In genomic region chr16:12201863-12202262, GRCh38 we compare ENCODE assay signal across 29 cellular contexts.
"Had no signal": no experiment of that assay in that cellular context is flagged by ENCODE, and none has a peak within 500 bp of the region (broad histone marks: within the 10 kb centered on the region; RNA-seq: fewer than 3 reads in every experiment).

No MANE protein-coding gene starts in this region.

- H3K27ac ChIP-seq: body of pancreas, esophagus muscularis mucosa, foreskin keratinocyte, gastrocnemius medialis, heart left ventricle had no signal

- H3K9me3 ChIP-seq: body of pancreas, esophagus muscularis mucosa, gastrocnemius medialis, heart left ventricle had no signal

- H3K4me3 ChIP-seq: body of pancreas, esophagus muscularis mucosa, gastrocnemius medialis, heart left ventricle had no signal

- H3K4me1 ChIP-seq: body of pancreas, esophagus muscularis mucosa, foreskin keratinocyte, gastrocnemius medialis, heart left ventricle had no signal

- DNase-seq: activated CD4-positive, alpha-beta T cell treated with anti-CD3 and anti-CD28 coated beads for 4 hours; activated CD4-positive, alpha-beta T cell treated with anti-CD3 and anti-CD28 coated beads, Interleukin-2, amount 10 ng/mL, durations not matched to agents 7 days and 5 days; activated CD4-positive, alpha-beta T cell treated with anti-CD3 and anti-CD28 coated beads, Interleukin-2, amount 50 U/mL, for 48 hours; activated CD4-positive, CD25-positive, alpha-beta regulatory T cell; activated CD4-positive, CD25-positive, alpha-beta regulatory T cell treated with anti-CD3 and anti-CD28 coated beads, Interleukin-2, amount 50 U/mL, for 72 hours; activated CD8-positive, alpha-beta memory T cell treated with anti-CD3 and anti-CD28 coated beads for 24 hours; activated CD8-positive, alpha-beta T cell treated with anti-CD3 and anti-CD28 coated beads for 36 hours; activated effector memory CD4-positive, alpha-beta T cell treated with Interleukin-2 at 50 U/mL for 16 hours; activated gamma-delta T cell treated with Interleukin-2 at 50 U/mL for 16 hours; activated naive CD4-positive, alpha-beta T cell treated with anti-CD3 and anti-CD28 coated beads, Interleukin-2, amount 50 U/mL, for 16 hours; activated naive CD4-positive, alpha-beta T cell treated with Interleukin-2 at 50 U/mL for 16 hours; activated T-cell treated with anti-CD3 and anti-CD28 coated beads, Interleukin-2, amount 50 U/mL, for 4 hours; amygdala; aorta; body of pancreas; caudate nucleus; cortex of kidney; dermis blood vessel endothelial cell; effector CD4-positive, alpha-beta T cell; effector memory CD8-positive, alpha-beta T cell; erythroblast; foreskin keratinocyte; gastrocnemius medialis; glutamatergic neuron; heart left ventricle; T-helper 17 cell; T1000 had no signal

- H3K27me3 ChIP-seq: body of pancreas, esophagus muscularis mucosa, foreskin keratinocyte, gastrocnemius medialis, heart left ventricle had no signal

- ATAC-seq: activated CD8-positive, alpha-beta T cell treated with anti-CD3 and anti-CD28 coated beads for 36 hours; activated T-cell treated with anti-CD3 and anti-CD28 coated beads, Interleukin-2, amount 50 U/mL, for 4 hours; activated T-helper 17 cell treated with anti-CD3 and anti-CD28 coated beads, Interleukin-2, amount 50 U/mL, for 72 hours; body of pancreas; effector memory CD8-positive, alpha-beta T cell; foreskin keratinocyte; gastrocnemius medialis; heart left ventricle; T-helper 17 cell had no signal
